In the genomic region with DNA sequence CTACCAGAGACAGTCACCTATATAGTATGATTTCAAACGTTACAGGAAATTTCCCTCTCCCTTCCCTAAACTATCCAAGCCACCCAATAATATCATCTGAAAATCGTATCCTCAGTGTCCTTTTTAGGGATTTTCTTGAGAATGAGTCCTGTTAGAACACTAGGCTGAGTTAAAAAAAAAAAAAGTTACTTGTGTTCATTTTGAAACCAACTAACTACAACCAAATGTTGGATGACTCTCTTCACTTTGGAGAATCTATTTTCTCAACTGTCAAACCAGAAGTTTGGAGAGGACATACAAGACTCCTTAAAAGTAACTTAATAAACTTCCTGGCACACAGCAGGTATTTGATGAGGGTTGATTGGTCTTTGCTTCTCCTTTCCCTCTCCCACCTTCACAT, we compare ENCODE assay signal across 5 cellular contexts.
"Had no signal": no experiment of that assay in that cellular context is flagged by ENCODE, and none has a peak within 500 bp of the region (broad histone marks: within the 10 kb centered on the region; RNA-seq: fewer than 3 reads in every experiment).

No MANE protein-coding gene starts in this region.

- H3K4me3 ChIP-seq: GM23338, K562 had no signal

- ATAC-seq: GM23338, K562 had no signal

- DNase-seq: H9, HCEC 1CT, IMR-90 had no signal

- H2AFZ ChIP-seq: GM23338 had no signal

- H3K4me2 ChIP-seq: GM23338 had no signal

- H3K27ac Mint-ChIP-seq: GM23338, H9 had no signal

- H3K4me3 Mint-ChIP-seq: GM23338, H9 had no signal

- H3K9me3 Mint-ChIP-seq: GM23338, H9 had no signal
